Comparison of ENCODE assay signal across 18 cellular contexts in genomic region chr7:155278921-155279320, GRCh38. TPM values are rescaled to one million over a fixed set of nuclear protein-coding genes. Genes with fewer than 3 reads are reported as not detected.
A peak's percentile ranks its signal among the peaks of the same experiment; 100 is the strongest.
DNase-seq lines count a peak whose midpoint lies in the region; ATAC-seq, FAIRE-seq and TF ChIP-seq lines count a peak whose summit lies in the region.
"Had no signal": no experiment of that assay in that cellular context is flagged by ENCODE, and none has a peak within 500 bp of the region (broad histone marks: within the 10 kb centered on the region; RNA-seq: fewer than 3 reads in every experiment).

No MANE protein-coding gene starts in this region.

- H3K27me3 ChIP-seq in Peyer's patch (no peaks in the 10 kb centered on the region), small intestine (ENCODE audit: control insufficient read depth in 2 of 2, insufficient read depth in 2 of 2, low read length in 2 of 2) (no peaks in the 10 kb centered on the region)

- no peak for TF ChIP-seq POLR2A in Peyer's patch (IDR thresholded peaks at IDR 0.05)

- H3K4me3 ChIP-seq in Peyer's patch (no peak overlapping the region), small intestine (ENCODE audit: low read depth in 1 of 2, low read length in 2 of 2) (no peak overlapping the region)
- H3K4me3 ChIP-seq: BLaER1 treated with 17β-estradiol and CSF1 and Interleukin-3, amounts not matched to agents 10 nM and 100 nM; GM12878 had no signal

- intact Hi-C loops in left colon (cut with DNase I, micrococcal nuclease) = no loop called here

- no peaks in the 10 kb centered on the region for H3K4me1 ChIP-seq in Peyer's patch
- H3K4me1 ChIP-seq in small intestine (ENCODE audit: control insufficient read depth in 2 of 2, insufficient read depth in 1 of 2, low read depth in 1 of 2, low read length in 1 of 2) = no peaks in the 10 kb centered on the region

- H3K36me3 ChIP-seq in Peyer's patch (no peaks in the 10 kb centered on the region), small intestine (ENCODE audit: control insufficient read depth in 2 of 2, insufficient read depth in 2 of 2, low read length in 2 of 2) (no peaks in the 10 kb centered on the region)
- H3K36me3 ChIP-seq: BLaER1 treated with 17β-estradiol and CSF1 and Interleukin-3, amounts not matched to agents 10 nM and 100 nM had no signal

- WGBS in small intestine, 3 donors = 19 to 63% (median 33%) methylated on average over 9 of the region's 9 CpGs

- peak; percentile 68 for ATAC-seq in left colon
- no peak for ATAC-seq in GM18511 (IDR thresholded peaks at IDR 0.05; ENCODE audit: unreplicated experiment)
- ATAC-seq: CD8-positive, alpha-beta T cell; GM12878 had no signal

- DNase-seq in activated effector memory CD4-positive, alpha-beta T cell treated with anti-CD3 and anti-CD28 coated beads, Interleukin-2, amount 50 U/mL, for 16 hours = peak; percentile 53
- DNase-seq in activated effector memory CD4-positive, alpha-beta T cell treated with Interleukin-2 at 50 U/mL for 16 hours = no peak
- peak in 2 of 3 donors; percentile 46 for DNase-seq in Peyer's patch
- peak; percentile 23 to 32 for DNase-seq in left colon
- peak; percentile 35 for DNase-seq in small intestine
- no peak for DNase-seq in HTR-8/SVneo (ENCODE audit: insufficient read length, low spot score)
- DNase-seq in T1000 (lab: John Stamatoyannopoulos, UW) = no peak
- DNase-seq: CD8-positive, alpha-beta T cell; DMS 273 treated with DMSO at 0.1 percent for 48 hours; DMS53; DND-41; EL; H9 had no signal

- TF ChIP-seq CTCF in Peyer's patch (IDR thresholded peaks at IDR 0.05) = no peak

- H3K9me3 ChIP-seq in Peyer's patch (no peaks in the 10 kb centered on the region), small intestine (ENCODE audit: control insufficient read depth, low read depth) (no peaks in the 10 kb centered on the region)
- H3K9me3 ChIP-seq: BLaER1 treated with 17β-estradiol and CSF1 and Interleukin-3, amounts not matched to agents 10 nM and 100 nM had no signal

- no peak overlapping the region for H3K27ac ChIP-seq in Peyer's patch
- no peak overlapping the region for H3K27ac ChIP-seq in small intestine (ENCODE audit: low read depth in 1 of 2, low read length in 1 of 2)
- H3K27ac ChIP-seq: BLaER1 treated with 17β-estradiol and CSF1 and Interleukin-3, amounts not matched to agents 10 nM and 100 nM had no signal

- FAIRE-seq in small intestine (lab: Jason Lieb, UNC) (no peak), HTR-8/SVneo (lab: Jason Lieb, UNC) (no peak)
- FAIRE-seq: GM12878, GM19239, H1 had no signal

RNA-seq across cellular contexts. Expression of gene INSIG1, which starts 18.8 kb away (rescaled TPM):
- total RNA-seq in Peyer's patch (100 to 1,000 TPM in 2 of 4 donors, 10 to 100 TPM in 2; 36.3 to 147 (median 100) TPM), left colon (100 to 1,000 TPM in 1 of 2 donors, 10 to 100 TPM in 1; 73.3 to 148 TPM)
- polyA plus RNA-seq in small intestine = 10 to 100 TPM in 1 of 3 donors, 1 to 10 TPM in 2; 5.8 to 70.1 (median 9.2) TPM

Comparison
In these comparisons a context has a peak if more than half of its experiments do, and no peak if none do; other contexts are left out.
1. DNase-seq: peak in activated effector memory CD4-positive, alpha-beta T cell treated with anti-CD3 and anti-CD28 coated beads, Interleukin-2, amount 50 U/mL, for 16 hours (single experiment), Peyer's patch (2 of 3), left colon (2 of 2) and small intestine (single experiment); none in activated effector memory CD4-positive, alpha-beta T cell treated with Interleukin-2 at 50 U/mL for 16 hours (single experiment), HTR-8/SVneo (single experiment) and T1000 (single experiment).